In genomic region chr14:75278422-75279152, GRCh38 we compare ENCODE assay signal across 8 cellular contexts. TPM values are rescaled to one million over a fixed set of nuclear protein-coding genes. Genes with fewer than 3 reads are reported as not detected.
DNase-seq lines count a peak whose midpoint lies in the region; ATAC-seq and TF ChIP-seq lines count a peak whose summit lies in the region.

Gene FOS (plus strand): TSS chr14:75278828. CDS start chr14:75278983, 155 bp downstream.

- peak; percentile 94 for DNase-seq in DMS79 (lab: John Stamatoyannopoulos, UW)
- no peak for DNase-seq in Panc1 (ENCODE audit: low read depth, low spot score)
- peak; percentile 91 to 92 for DNase-seq in activated T-cell treated with anti-CD3 and anti-CD28 coated beads, Interleukin-2, amount 50 U/mL, for 48 hours
- peak; percentile 99 for DNase-seq in esophagus muscularis mucosa (ENCODE audit: extremely low spot score)
- DNase-seq in stimulated activated CD8-positive, alpha-beta memory T cell treated with anti-CD3 and anti-CD28 coated beads, Interleukin-7, amount 100 ng/mL, for 24 hours (ENCODE audit: low read depth): peak; percentile 75

- POLR2A ChIA-PET in Panc1 (lab: Charles Lee): no interaction called here

- intact Hi-C loops in Panc1 (cut with micrococcal nuclease; ENCODE audit: unreplicated experiment): no loop called here
- intact Hi-C loops in esophagus muscularis mucosa (cut with DNase I): loop anchor here (5.0 kb wide), 1 partner anchor 101 kb away; the partner anchor contains the start of gene TMED10

- BruUV-seq in Panc1 (replicated peaks; lab: Mats Ljungman, UMichigan): no TSS peak

- in situ Hi-C loops in Panc1 (cut with HindIII; ENCODE audit: low pct_unique_long_range_greater_than_20kb, low sequenced_read_pairs): no loop called here

- H3K9me3 ChIP-seq in KOPT-K1 (ENCODE audit: insufficient read depth, low read length, poor library complexity, severe bottlenecking) (no peaks in the 10 kb centered on the region), Panc1 (ENCODE audit: control insufficient read depth, insufficient read depth, low read depth, low read length) (no peaks in the 10 kb centered on the region), esophagus muscularis mucosa (no peaks in the 10 kb centered on the region), muscle layer of duodenum (ENCODE audit: control insufficient read depth in 1 of 2, low read length in 2 of 2) (no peaks in the 10 kb centered on the region)

- no peak for TF ChIP-seq CTCF in Panc1 (IDR thresholded peaks at IDR 0.05)
- no peak for TF ChIP-seq CTCF in esophagus muscularis mucosa (IDR thresholded peaks at IDR 0.05)

- TF ChIP-seq POLR2A in esophagus muscularis mucosa (IDR thresholded peaks at IDR 0.05; ENCODE audit: low read depth): peak; percentile 99

- H3K4me3 ChIP-seq in Panc1 (ENCODE audit: low read depth in 2 of 2, low read length in 2 of 2): peak within 1 kb of the TSS; percentile 61 to 88
- peak within 1 kb of the TSS; percentile 66 to 84 (median 69) for H3K4me3 ChIP-seq in esophagus muscularis mucosa
- H3K4me3 ChIP-seq in muscle layer of duodenum (ENCODE audit: low read depth in 1 of 2, low read length in 2 of 2): peak within 1 kb of the TSS; percentile 96 to 99

- no peaks in the 10 kb centered on the region for H3K4me1 ChIP-seq in Panc1 (ENCODE audit: control insufficient read depth, insufficient read depth, low read length)
- H3K4me1 ChIP-seq in esophagus muscularis mucosa: peaks cover 26 to 69% (median 58%) of the 10 kb centered on the region in 4 donors
- H3K4me1 ChIP-seq in muscle layer of duodenum (ENCODE audit: control insufficient read depth in 1 of 2, insufficient read depth in 2 of 2, low read length in 2 of 2): peaks cover 2 to 21% of the 10 kb centered on the region in 2 donors

- peak; percentile 87 for TF ChIP-seq EP300 in esophagus muscularis mucosa (IDR thresholded peaks at IDR 0.05)

- under 1% methylated on average over 45 of the region's 69 CpGs for WGBS in esophagus muscularis mucosa

- H3K27me3 ChIP-seq in Panc1 (ENCODE audit: control insufficient read depth, insufficient read depth, low read length): no peaks in the 10 kb centered on the region
- no peaks in the 10 kb centered on the region for H3K27me3 ChIP-seq in esophagus muscularis mucosa
- no peaks in the 10 kb centered on the region for H3K27me3 ChIP-seq in muscle layer of duodenum (ENCODE audit: low read depth, low read length)

- CTCF ChIA-PET in Panc1 (lab: Charles Lee): no interaction called here

- H3K27ac ChIP-seq in KOPT-K1 (ENCODE audit: low read depth, low read length, poor library complexity, severe bottlenecking): peak within 1 kb of the TSS; percentile 42
- H3K27ac ChIP-seq in Panc1 (ENCODE audit: low read length): peak within 1 kb of the TSS; percentile 65; the same call in 1 of the 2 replicates
- H3K27ac ChIP-seq in esophagus muscularis mucosa (replicated peaks in 1 of 4): peak within 1 kb of the TSS; percentile 96 to 99 (median 99)
- H3K27ac ChIP-seq in muscle layer of duodenum (ENCODE audit: low read length): peak within 1 kb of the TSS; percentile 99

- ATAC-seq in GM21786 (IDR thresholded peaks at IDR 0.05; ENCODE audit: unreplicated experiment) (peak; percentile 85), Panc1 (peak; percentile 89)

- no peaks in the 10 kb centered on the region for H3K36me3 ChIP-seq in KOPT-K1 (ENCODE audit: insufficient read depth, low read length)
- H3K36me3 ChIP-seq in Panc1 (ENCODE audit: control insufficient read depth, insufficient read depth, low read length): peaks cover 6% of the 10 kb centered on the region; the same call in 1 of the 2 replicates
- H3K36me3 ChIP-seq in esophagus muscularis mucosa: peaks cover 6 to 29% (median 15%) of the 10 kb centered on the region in 4 donors
- peaks cover 20 to 31% of the 10 kb centered on the region in 2 donors for H3K36me3 ChIP-seq in muscle layer of duodenum (ENCODE audit: control insufficient read depth in 1 of 2, insufficient read depth in 2 of 2, low read length in 2 of 2)

RNA-seq across cellular contexts. Expression of gene FOS, which starts in this region (rescaled TPM):
- total RNA-seq in Panc1 (2021; ENCODE audit: unreplicated experiment) (26.8 TPM), esophagus muscularis mucosa (100 to 1,000 TPM in 2 of 4 donors, 10 to 100 TPM in 2; 68.6 to 695 (median 143) TPM)
- 10.0 TPM for polyA plus RNA-seq in Panc1 (2012; ENCODE audit: insufficient read length)

Comparison
In these comparisons a context has a peak if more than half of its experiments do, and no peak if none do; other contexts are left out.
1. H3K27ac ChIP-seq: peak in every context shown above with its lines; median percentile 99 in esophagus muscularis mucosa; 99 in muscle layer of duodenum; 65 in Panc1; 42 in KOPT-K1.